Comparison of ENCODE assay signal across 16 cellular contexts in genomic region chr9:87008667-87009066, GRCh38.
DNase-seq lines count a peak whose midpoint lies in the region; ATAC-seq and TF ChIP-seq lines count a peak whose summit lies in the region.
"Had no signal": no experiment of that assay in that cellular context is flagged by ENCODE, and none has a peak within 500 bp of the region (broad histone marks: within the 10 kb centered on the region; RNA-seq: fewer than 3 reads in every experiment).

No MANE protein-coding gene starts in this region.

- DNase-seq in AG10803 (ENCODE audit: low read depth), result peak; percentile 11
- DNase-seq in SK-N-MC (ENCODE audit: low read depth, low spot score), result no peak
- DNase-seq in pons (ENCODE audit: low spot score), result peak; percentile 3
- no peak for DNase-seq in SW 1271 (lab: John Stamatoyannopoulos, UW)
- DNase-seq in tibial nerve (ENCODE audit: low spot score in 2 of 2), result no peak
- DNase-seq in GM03348 (ENCODE audit: low spot score), result no peak
- DNase-seq: AML-193, DND-41, NCI-H1105 treated with DMSO at 0.1 percent for 48 hours, NCI-H1694, NCI-H2081 treated with DMSO at 0.1 percent for 48 hours, NCI-H82, OCI-M1 had no signal

- no peaks in the 10 kb centered on the region for H3K9me3 ChIP-seq in SK-N-MC (ENCODE audit: low read depth, low read length)
- H3K9me3 ChIP-seq in gastroesophageal sphincter, result no peaks in the 10 kb centered on the region
- no peaks in the 10 kb centered on the region for H3K9me3 ChIP-seq in tibial nerve

- ATAC-seq in gastroesophageal sphincter, result no peak
- ATAC-seq in GM19351 (IDR thresholded peaks at IDR 0.05; ENCODE audit: unreplicated experiment), result no peak
- ATAC-seq: K562 had no signal

- H3K9ac ChIP-seq in SK-N-MC (ENCODE audit: insufficient read length), result no peak overlapping the region

- H3K4me1 ChIP-seq in gastroesophageal sphincter, result peaks cover 0 to 21% (median 3%) of the 10 kb centered on the region in 3 donors
- H3K4me1 ChIP-seq in tibial nerve, result peaks cover 0 to 16% (median 0%) of the 10 kb centered on the region in 4 donors

- peak overlapping the region; percentile 56; the same call in 1 of the 2 replicates for H3K27ac ChIP-seq in SK-N-MC
- peak overlapping the region in 3 of 4 donors; percentile 20 to 39 (median 22) for H3K27ac ChIP-seq in gastroesophageal sphincter
- no peak overlapping the region for H3K27ac ChIP-seq in tibial nerve

- H3K4me3 ChIP-seq in AG10803 (ENCODE audit: low read length) (no peak overlapping the region), SK-N-MC (no peak overlapping the region), gastroesophageal sphincter (no peak overlapping the region), tibial nerve (no peak overlapping the region)
- H3K4me3 ChIP-seq: K562 had no signal

- no peak for TF ChIP-seq POLR2A in gastroesophageal sphincter (IDR thresholded peaks at IDR 0.05)
- TF ChIP-seq POLR2A in tibial nerve (IDR thresholded peaks at IDR 0.05), result no peak

- no peak for TF ChIP-seq CTCF in AG10803 (conservative IDR thresholded peaks at IDR 0.05; ENCODE audit: low read length)
- no peak for TF ChIP-seq CTCF in gastroesophageal sphincter (IDR thresholded peaks at IDR 0.05)
- TF ChIP-seq CTCF in tibial nerve (IDR thresholded peaks at IDR 0.05), result no peak

- H3K27me3 ChIP-seq in gastroesophageal sphincter (no peaks in the 10 kb centered on the region), tibial nerve (no peaks in the 10 kb centered on the region)

- 60 to 66% methylated on average over 4 of the region's 4 CpGs for WGBS in gastroesophageal sphincter (ENCODE audit: low coverage in 1 of 2), 2 donors
- 63 to 64% methylated on average over 4 of the region's 4 CpGs for WGBS in tibial nerve, 2 donors

- TF ChIP-seq EP300 in gastroesophageal sphincter (IDR thresholded peaks at IDR 0.05), result no peak
- no peak for TF ChIP-seq EP300 in tibial nerve (IDR thresholded peaks at IDR 0.05)

- H3K36me3 ChIP-seq in SK-N-MC (ENCODE audit: insufficient read depth, low read length), result no peaks in the 10 kb centered on the region
- H3K36me3 ChIP-seq in gastroesophageal sphincter, result no peaks in the 10 kb centered on the region
- H3K36me3 ChIP-seq in tibial nerve, result no peaks in the 10 kb centered on the region

Comparison
In these comparisons a context has a peak if more than half of its experiments do, and no peak if none do; other contexts are left out.
1. DNase-seq: peak in AG10803 (single experiment) and pons (single experiment); none in SK-N-MC (single experiment), SW 1271 (0 of 2), tibial nerve (0 of 2) and GM03348 (single experiment).
2. H3K27ac ChIP-seq: peak in SK-N-MC (single experiment) and gastroesophageal sphincter (3 of 4); none in tibial nerve (0 of 4).